ENCODE assay signal across 8 cellular contexts in genomic region chr2:74460231-74460630, GRCh38. TPM values are rescaled to one million over a fixed set of nuclear protein-coding genes. Genes with fewer than 3 reads are reported as not detected.
A peak's percentile ranks its signal among the peaks of the same experiment; 100 is the strongest.
DNase-seq lines count a peak whose midpoint lies in the region; ATAC-seq, FAIRE-seq and TF ChIP-seq lines count a peak whose summit lies in the region.
"Not testable (repeated sequence)": the region's sequence is repeated elsewhere in the genome, so short reads cannot be mapped to it uniquely, and the experiment has no call there.

No MANE protein-coding gene starts in this region.

- peak overlapping the region in 6 of 8 donors; percentile 40 to 100 (median 81) for H3K27ac Mint-ChIP-seq in CD8-positive, alpha-beta memory T cell
- not testable (repeated sequence) for H3K27ac Mint-ChIP-seq in activated CD4-positive, alpha-beta T cell treated with anti-CD3 and anti-CD28 coated beads, Interleukin-2, amount 10 ng/mL, durations not matched to agents 24 days and 14 days
- H3K27ac Mint-ChIP-seq in activated T-helper 2 cell treated with anti-CD3 and anti-CD28 coated beads, Interferon-gamma antibody, Interleukin-2, Interleukin-4, amounts not matched to agents 10 μg/mL and 5 μg/mL and 100 μg/mL, durations not matched to agents 14 hours and 24 hours and 36 hours = peak overlapping the region; percentile 23
- H3K27ac Mint-ChIP-seq in nephron progenitor cell = peak overlapping the region; percentile 72
- peak overlapping the region; percentile 52 for H3K27ac Mint-ChIP-seq in stimulated activated naive CD8-positive, alpha-beta T cell treated with anti-CD3 and anti-CD28 coated beads, Interleukin-15, Interleukin-2, amounts not matched to agents 100 ng/mL and 50 ng/mL, for 24 hours

- H3K4me2 ChIP-seq in PC-3 (ENCODE audit: low read length) = 0 out of 2 replicates have a peak overlapping the region, but pooled peaks have one; percentile 100
- not testable (repeated sequence) for H3K4me2 ChIP-seq in K562 (ENCODE audit: insufficient read depth, low read length)

- not testable (repeated sequence) for TF ChIP-seq POLR2A in K562 (conservative IDR thresholded peaks at IDR 0.05)

- not testable (repeated sequence) for H3F3A ChIP-seq in PC-3 (ENCODE audit: low read length, unreplicated experiment)

- H3K9me3 Mint-ChIP-seq in CD8-positive, alpha-beta memory T cell; activated CD4-positive, alpha-beta T cell treated with anti-CD3 and anti-CD28 coated beads, Interleukin-2, amount 10 ng/mL, durations not matched to agents 24 days and 14 days; activated T-helper 2 cell treated with anti-CD3 and anti-CD28 coated beads, Interferon-gamma antibody, Interleukin-2, Interleukin-4, amounts not matched to agents 10 μg/mL and 5 μg/mL and 100 μg/mL, durations not matched to agents 14 hours and 24 hours and 36 hours; nephron progenitor cell; stimulated activated naive CD8-positive, alpha-beta T cell treated with anti-CD3 and anti-CD28 coated beads, Interleukin-15, Interleukin-2, amounts not matched to agents 100 ng/mL and 50 ng/mL, for 24 hours: not testable (repeated sequence)

- 77% methylated on average over 7 of the region's 11 CpGs for WGBS in K562 (ENCODE audit: insufficient coverage, low coverage, missing lambda C conversion rate)

- H3K4me3 ChIP-seq in CD8-positive, alpha-beta memory T cell (ENCODE audit: low read length); PC-3 (ENCODE audit: low read length); K562; kidney (ENCODE audit: low read length in 2 of 2): not testable (repeated sequence)

- FAIRE-seq in K562 (lab: Jason Lieb, UNC); kidney (lab: Jason Lieb, UNC): not testable (repeated sequence)

- H3K79me2 ChIP-seq in PC-3 (ENCODE audit: low read length) (peaks cover 50% of the 10 kb centered on the region), K562 (ENCODE audit: control insufficient read depth, insufficient read depth, low read length) (peaks cover 25% of the 10 kb centered on the region)

- ATAC-seq in PC-3, K562: not testable (repeated sequence)

- H3K4me1 Mint-ChIP-seq in CD8-positive, alpha-beta memory T cell = peaks cover 45 to 64% (median 56%) of the 10 kb centered on the region in 3 donors
- peaks cover 48% of the 10 kb centered on the region for H3K4me1 Mint-ChIP-seq in activated CD4-positive, alpha-beta T cell treated with anti-CD3 and anti-CD28 coated beads, Interleukin-2, amount 10 ng/mL, durations not matched to agents 24 days and 14 days
- peaks cover 28% of the 10 kb centered on the region for H3K4me1 Mint-ChIP-seq in activated T-helper 2 cell treated with anti-CD3 and anti-CD28 coated beads, Interferon-gamma antibody, Interleukin-2, Interleukin-4, amounts not matched to agents 10 μg/mL and 5 μg/mL and 100 μg/mL, durations not matched to agents 14 hours and 24 hours and 36 hours (ENCODE audit: low read depth)
- H3K4me1 Mint-ChIP-seq in nephron progenitor cell = peaks cover 57% of the 10 kb centered on the region
- peaks cover 58% of the 10 kb centered on the region for H3K4me1 Mint-ChIP-seq in stimulated activated naive CD8-positive, alpha-beta T cell treated with anti-CD3 and anti-CD28 coated beads, Interleukin-15, Interleukin-2, amounts not matched to agents 100 ng/mL and 50 ng/mL, for 24 hours (ENCODE audit: low read depth)

- peaks cover 37% of the 10 kb centered on the region for H3K4me1 ChIP-seq in CD8-positive, alpha-beta memory T cell (ENCODE audit: insufficient read depth, low read length)
- H3K4me1 ChIP-seq in PC-3 (ENCODE audit: insufficient read depth, low read length) (peaks cover 28% of the 10 kb centered on the region), K562 (replicated peaks in 1 of 2; ENCODE audit: control insufficient read depth in 2 of 2, insufficient read depth in 2 of 2, low read length in 2 of 2) (peaks cover 10 to 48% of the 10 kb centered on the region in 2 experiments), kidney (ENCODE audit: control insufficient read depth in 1 of 2, insufficient read depth in 1 of 2, low read depth in 1 of 2, low read length in 2 of 2) (peaks cover 16 to 31% of the 10 kb centered on the region in 2 donors)

- not testable (repeated sequence) for H3K9me1 ChIP-seq in K562 (ENCODE audit: control insufficient read depth, insufficient read depth, low read length)

- not testable (repeated sequence) for H3K27ac ChIP-seq in CD8-positive, alpha-beta memory T cell (ENCODE audit: low read depth, low read length); PC-3 (ENCODE audit: low read length); K562 (ENCODE audit: extremely low read depth, low read depth, low read length); kidney (ENCODE audit: low read depth in 2 of 2, low read length in 2 of 2)

- not testable (repeated sequence) for H2AFZ ChIP-seq in PC-3 (ENCODE audit: low read length); K562 (ENCODE audit: low read depth, low read length)

- DNase-seq in CD8-positive, alpha-beta memory T cell; PC-3; activated CD4-positive, alpha-beta T cell treated with anti-CD3 and anti-CD28 coated beads, Interleukin-2, amount 10 ng/mL, durations not matched to agents 24 days and 14 days; activated T-helper 2 cell treated with anti-CD3 and anti-CD28 coated beads, Interferon-gamma antibody, Interleukin-2, Interleukin-4, amounts not matched to agents 10 μg/mL and 5 μg/mL and 100 μg/mL, durations not matched to agents 14 hours and 24 hours and 36 hours (ENCODE audit: low spot score); K562 (ENCODE audit: extremely low read depth in 1 of 4, low spot score in 3 of 4); nephron progenitor cell: not testable (repeated sequence)
- DNase-seq in kidney = peak; percentile 49

- not testable (repeated sequence) for H3K9me2 ChIP-seq in PC-3 (replicated peaks; ENCODE audit: low read length)

- not testable (repeated sequence) for BruUV-seq in PC-3 (replicated peaks; lab: Mats Ljungman, UMichigan); K562 (replicated peaks; lab: Mats Ljungman, UMichigan)

- not testable (repeated sequence) for H3K9ac ChIP-seq in PC-3 (ENCODE audit: low read length); K562 (ENCODE audit: insufficient read depth in 1 of 2, low read depth in 2 of 2, low read length in 2 of 2); kidney (ENCODE audit: low read length in 2 of 2)

- not testable (repeated sequence) for TF ChIP-seq EP300 in K562 (IDR thresholded peaks at IDR 0.05; ENCODE audit: low read length)

- CTCF ChIA-PET in CD8-positive, alpha-beta memory T cell (lab: Charles Lee) = interaction anchor here (1.0 kb wide), 1 partner anchor 22 kb away, joined by 5 read pairs; the partner anchor contains the start of genes CCDC142 and TTC31
- CTCF ChIA-PET in PC-3 (lab: Charles Lee); K562 (lab: Yijun Ruan, JAX; ENCODE audit: low intra/inter-chr PET ratio): not testable (repeated sequence)

- H4K20me1 ChIP-seq in PC-3 (ENCODE audit: low read length); K562 (replicated peaks; ENCODE audit: control insufficient read depth, insufficient read depth, low read length): not testable (repeated sequence)

- H3K27me3 ChIP-seq in CD8-positive, alpha-beta memory T cell (ENCODE audit: insufficient read depth, low read length, poor library complexity, severe bottlenecking); PC-3 (ENCODE audit: low read length); K562 (ENCODE audit: control insufficient read depth in 2 of 2, insufficient read depth in 2 of 2, low read length in 2 of 2): not testable (repeated sequence)

- TF ChIP-seq RAD21 in K562 (CRISPR knock-in tag; conservative IDR thresholded peaks at IDR 0.05 in 1 of 2, IDR thresholded peaks at IDR 0.05 in 1 of 2) = not testable (repeated sequence)

- intact Hi-C loops in PC-3 (cut with micrococcal nuclease); activated CD4-positive, alpha-beta T cell treated with anti-CD3 and anti-CD28 coated beads, Interleukin-2, amount 10 ng/mL, durations not matched to agents 24 days and 14 days (cut with micrococcal nuclease); activated T-helper 2 cell treated with anti-CD3 and anti-CD28 coated beads, Interferon-gamma antibody, Interleukin-2, Interleukin-4, amounts not matched to agents 10 μg/mL and 5 μg/mL and 100 μg/mL, durations not matched to agents 14 hours and 24 hours and 36 hours (cut with micrococcal nuclease); K562 (cut with micrococcal nuclease); kidney (cut with DNase I): not testable (repeated sequence)

- POLR2A ChIA-PET in CD8-positive, alpha-beta memory T cell (lab: Charles Lee); PC-3 (lab: Charles Lee; ENCODE audit: unreplicated experiment): not testable (repeated sequence)
- POLR2A ChIA-PET in K562 (lab: Yijun Ruan, JAX) = interaction anchor here (0.6 to 2.5 kb wide), 4 partner anchors 39 to 433 kb away, joined by 3 to 12 read pairs (median 4); partner anchors contain the start of genes C2orf81 and WDR54

- H3K36me3 Mint-ChIP-seq in CD8-positive, alpha-beta memory T cell = peaks cover 0 to 42% (median 0%) of the 10 kb centered on the region in 3 donors
- peaks cover 47% of the 10 kb centered on the region for H3K36me3 Mint-ChIP-seq in activated CD4-positive, alpha-beta T cell treated with anti-CD3 and anti-CD28 coated beads, Interleukin-2, amount 10 ng/mL, durations not matched to agents 24 days and 14 days (ENCODE audit: low read depth)
- H3K36me3 Mint-ChIP-seq in activated T-helper 2 cell treated with anti-CD3 and anti-CD28 coated beads, Interferon-gamma antibody, Interleukin-2, Interleukin-4, amounts not matched to agents 10 μg/mL and 5 μg/mL and 100 μg/mL, durations not matched to agents 14 hours and 24 hours and 36 hours (ENCODE audit: low read depth) = peaks cover 37% of the 10 kb centered on the region
- H3K36me3 Mint-ChIP-seq in nephron progenitor cell (ENCODE audit: low read depth) = peaks cover 16% of the 10 kb centered on the region
- H3K36me3 Mint-ChIP-seq in stimulated activated naive CD8-positive, alpha-beta T cell treated with anti-CD3 and anti-CD28 coated beads, Interleukin-15, Interleukin-2, amounts not matched to agents 100 ng/mL and 50 ng/mL, for 24 hours (ENCODE audit: low read depth) = peaks cover 27% of the 10 kb centered on the region

- not testable (repeated sequence) for TF ChIP-seq CTCF in PC-3 (conservative IDR thresholded peaks at IDR 0.05; ENCODE audit: low read depth, low read length); K562 (IDR thresholded peaks at IDR 0.05 in 2 of 3, conservative IDR thresholded peaks at IDR 0.05 in 1 of 3; ENCODE audit: insufficient read depth in 2 of 3, low read depth in 1 of 3, low read length in 3 of 3); kidney (IDR thresholded peaks at IDR 0.05; ENCODE audit: borderline replicate concordance, extremely low read depth, insufficient read depth); nephron progenitor cell (IDR thresholded peaks at IDR 0.05)

- H3K36me3 ChIP-seq in CD8-positive, alpha-beta memory T cell (ENCODE audit: insufficient read depth, low read length); PC-3 (ENCODE audit: low read depth, low read length); kidney (ENCODE audit: control insufficient read depth in 1 of 2, insufficient read depth in 2 of 2, low read length in 2 of 2): not testable (repeated sequence)
- H3K36me3 ChIP-seq in K562 (ENCODE audit: control insufficient read depth, insufficient read depth, low read length) = peaks cover 35% of the 10 kb centered on the region

- not testable (repeated sequence) for H3K27me3 Mint-ChIP-seq in CD8-positive, alpha-beta memory T cell; activated CD4-positive, alpha-beta T cell treated with anti-CD3 and anti-CD28 coated beads, Interleukin-2, amount 10 ng/mL, durations not matched to agents 24 days and 14 days; activated T-helper 2 cell treated with anti-CD3 and anti-CD28 coated beads, Interferon-gamma antibody, Interleukin-2, Interleukin-4, amounts not matched to agents 10 μg/mL and 5 μg/mL and 100 μg/mL, durations not matched to agents 14 hours and 24 hours and 36 hours (ENCODE audit: low read depth); nephron progenitor cell (ENCODE audit: low read depth, poor library complexity); stimulated activated naive CD8-positive, alpha-beta T cell treated with anti-CD3 and anti-CD28 coated beads, Interleukin-15, Interleukin-2, amounts not matched to agents 100 ng/mL and 50 ng/mL, for 24 hours

- not testable (repeated sequence) for H3K9me3 ChIP-seq in CD8-positive, alpha-beta memory T cell (ENCODE audit: low read length); PC-3 (ENCODE audit: low read length); K562 (replicated peaks; ENCODE audit: control insufficient read depth, insufficient read depth, low read depth, low read length); kidney (ENCODE audit: control insufficient read depth in 1 of 2, low read length in 2 of 2)

- H3K4me3 Mint-ChIP-seq in CD8-positive, alpha-beta memory T cell = peak overlapping the region in 6 of 7 donors; percentile 3 to 96 (median 69)
- peak overlapping the region; percentile 100 for H3K4me3 Mint-ChIP-seq in activated CD4-positive, alpha-beta T cell treated with anti-CD3 and anti-CD28 coated beads, Interleukin-2, amount 10 ng/mL, durations not matched to agents 24 days and 14 days
- peak overlapping the region; percentile 99 for H3K4me3 Mint-ChIP-seq in activated T-helper 2 cell treated with anti-CD3 and anti-CD28 coated beads, Interferon-gamma antibody, Interleukin-2, Interleukin-4, amounts not matched to agents 10 μg/mL and 5 μg/mL and 100 μg/mL, durations not matched to agents 14 hours and 24 hours and 36 hours (ENCODE audit: low read depth)
- H3K4me3 Mint-ChIP-seq in nephron progenitor cell = peak overlapping the region; percentile 95
- H3K4me3 Mint-ChIP-seq in stimulated activated naive CD8-positive, alpha-beta T cell treated with anti-CD3 and anti-CD28 coated beads, Interleukin-15, Interleukin-2, amounts not matched to agents 100 ng/mL and 50 ng/mL, for 24 hours = peak overlapping the region; percentile 96

- in situ Hi-C loops in K562 (cut with MboI) = not testable (repeated sequence)

RNA-seq across cellular contexts. Expression of gene WBP1, which starts 2.0 kb away (rescaled TPM):
- 10 to 100 TPM; 31.2 to 31.6 TPM for total RNA-seq in CD8-positive, alpha-beta memory T cell
- polyA plus RNA-seq in CD8-positive, alpha-beta memory T cell = 37.0 TPM
- total RNA-seq in PC-3 (2014; rRNA removed) = 57.5 and 64.4 TPM in 2 replicates
- total RNA-seq in activated CD4-positive, alpha-beta T cell treated with anti-CD3 and anti-CD28 coated beads, Interleukin-2, amount 10 ng/mL, durations not matched to agents 24 days and 14 days = 28.8 and 29.0 TPM in 2 replicates
- total RNA-seq in activated T-helper 2 cell treated with anti-CD3 and anti-CD28 coated beads, Interferon-gamma antibody, Interleukin-2, Interleukin-4, amounts not matched to agents 10 μg/mL and 5 μg/mL and 100 μg/mL, durations not matched to agents 14 hours and 24 hours and 36 hours = 38.6 and 40.7 TPM in 2 replicates
- 26.2 and 59.3 TPM in 2 replicates for total RNA-seq in K562 (2011; cell fraction: chromatin; rRNA removed; ENCODE audit: low replicate concordance)
- total RNA-seq in K562 (2011; cell fraction: nucleolus; rRNA removed) = 35.9 and 44.2 TPM in 2 replicates
- total RNA-seq in K562 (2011; cell fraction: nucleoplasm; rRNA removed) = 43.1 and 47.5 TPM in 2 replicates
- total RNA-seq in K562 (2014; rRNA removed) = 12.9 and 14.2 TPM in 2 replicates
- 6.8 and 9.0 TPM in 2 replicates for total RNA-seq in K562 (2014; rRNA removed; fragmentation: Illumina TruSeq; extraction: Trizol)
- total RNA-seq in K562 (2015; rRNA removed; fragmentation: Illumina TruSeq; extraction: Trizol) = 10.3 TPM in 2 replicates
- total RNA-seq in K562 (2021) = 21.4 and 21.5 TPM in 2 replicates
- 19.9 and 21.9 TPM in 2 replicates for polyA plus RNA-seq in K562 (2011; rRNA removed)
- polyA plus RNA-seq in K562 (2011; cell fraction: cytosol; rRNA removed) = 25.5 and 43.6 TPM in 2 replicates
- polyA plus RNA-seq in K562 (2011; cell fraction: nucleus; rRNA removed) = 176 and 310 TPM in 2 replicates
- polyA plus RNA-seq in K562 (2012) = 25.5 and 36.8 TPM in 2 replicates
- polyA plus RNA-seq in K562 (2014; fragmentation: Illumina TruSeq; extraction: Trizol) = 19.8 and 20.5 TPM in 2 replicates
- 1 to 10 TPM; 1.9 to 2.1 TPM for polyA plus RNA-seq in K562 (2014; fragmentation: Nextera tagmentation; extraction: Ambion mirVana)
- 27.7 and 34.5 TPM in 2 replicates for polyA plus RNA-seq in K562 (2014; rRNA removed)
- polyA minus RNA-seq in K562 (2011; rRNA and poly(A)+ RNA removed) = 5.8 and 7.0 TPM in 2 replicates
- polyA minus RNA-seq in K562 (2011; cell fraction: cytosol; rRNA and poly(A)+ RNA removed) = 3.4 and 5.9 TPM in 2 replicates
- 17.2 and 23.6 TPM in 2 replicates for polyA minus RNA-seq in K562 (2011; cell fraction: nucleus; rRNA and poly(A)+ RNA removed)
- total RNA-seq in kidney = 83.9 TPM
- polyA plus RNA-seq in kidney (ENCODE audit: insufficient read depth, low read depth, low replicate concordance) = 150 TPM

RNA-seq across cellular contexts. Expression of gene MOGS, which starts 5.0 kb away (rescaled TPM):
- total RNA-seq in CD8-positive, alpha-beta memory T cell = 10 to 100 TPM; 82.4 to 88.0 TPM
- polyA plus RNA-seq in CD8-positive, alpha-beta memory T cell = 48.5 TPM
- 60.6 and 70.1 TPM in 2 replicates for total RNA-seq in PC-3 (2014; rRNA removed)
- total RNA-seq in activated CD4-positive, alpha-beta T cell treated with anti-CD3 and anti-CD28 coated beads, Interleukin-2, amount 10 ng/mL, durations not matched to agents 24 days and 14 days = 84.2 and 85.7 TPM in 2 replicates
- 83.2 and 86.4 TPM in 2 replicates for total RNA-seq in activated T-helper 2 cell treated with anti-CD3 and anti-CD28 coated beads, Interferon-gamma antibody, Interleukin-2, Interleukin-4, amounts not matched to agents 10 μg/mL and 5 μg/mL and 100 μg/mL, durations not matched to agents 14 hours and 24 hours and 36 hours
- 113 and 233 TPM in 2 replicates for total RNA-seq in K562 (2011; cell fraction: chromatin; rRNA removed; ENCODE audit: low replicate concordance)
- 186 and 214 TPM in 2 replicates for total RNA-seq in K562 (2011; cell fraction: nucleolus; rRNA removed)
- total RNA-seq in K562 (2011; cell fraction: nucleoplasm; rRNA removed) = 140 and 145 TPM in 2 replicates
- 44.5 and 51.0 TPM in 2 replicates for total RNA-seq in K562 (2014; rRNA removed)
- 22.2 and 29.4 TPM in 2 replicates for total RNA-seq in K562 (2014; rRNA removed; fragmentation: Illumina TruSeq; extraction: Trizol)
- 35.3 TPM in 2 replicates for total RNA-seq in K562 (2015; rRNA removed; fragmentation: Illumina TruSeq; extraction: Trizol)
- 61.2 and 62.3 TPM in 2 replicates for total RNA-seq in K562 (2021)
- 34.2 and 46.0 TPM in 2 replicates for polyA plus RNA-seq in K562 (2011; rRNA removed)
- 30.1 and 59.5 TPM in 2 replicates for polyA plus RNA-seq in K562 (2011; cell fraction: cytosol; rRNA removed)
- 204 and 279 TPM in 2 replicates for polyA plus RNA-seq in K562 (2011; cell fraction: nucleus; rRNA removed)
- 55.5 and 58.2 TPM in 2 replicates for polyA plus RNA-seq in K562 (2012)
- polyA plus RNA-seq in K562 (2014; fragmentation: Illumina TruSeq; extraction: Trizol) = 47.1 and 49.4 TPM in 2 replicates
- 1 to 10 TPM; 1.6 to 3.5 TPM for polyA plus RNA-seq in K562 (2014; fragmentation: Nextera tagmentation; extraction: Ambion mirVana)
- 49.3 and 52.5 TPM in 2 replicates for polyA plus RNA-seq in K562 (2014; rRNA removed)
- polyA minus RNA-seq in K562 (2011; rRNA and poly(A)+ RNA removed) = 25.0 and 27.6 TPM in 2 replicates
- 31.5 and 32.4 TPM in 2 replicates for polyA minus RNA-seq in K562 (2011; cell fraction: cytosol; rRNA and poly(A)+ RNA removed)
- polyA minus RNA-seq in K562 (2011; cell fraction: nucleus; rRNA and poly(A)+ RNA removed) = 21.4 and 22.1 TPM in 2 replicates
- 51.9 TPM for total RNA-seq in kidney
- polyA plus RNA-seq in kidney (ENCODE audit: insufficient read depth, low read depth, low replicate concordance) = 27.5 TPM

RNA-seq across cellular contexts. Expression of gene INO80B, which starts 5.3 kb away (rescaled TPM):
- 10 to 100 TPM; 44.1 to 44.3 TPM for total RNA-seq in CD8-positive, alpha-beta memory T cell
- 7.6 TPM for polyA plus RNA-seq in CD8-positive, alpha-beta memory T cell
- 26.2 and 34.6 TPM in 2 replicates for total RNA-seq in PC-3 (2014; rRNA removed)
- 51.8 and 54.5 TPM in 2 replicates for total RNA-seq in activated CD4-positive, alpha-beta T cell treated with anti-CD3 and anti-CD28 coated beads, Interleukin-2, amount 10 ng/mL, durations not matched to agents 24 days and 14 days
- 45.2 and 48.5 TPM in 2 replicates for total RNA-seq in activated T-helper 2 cell treated with anti-CD3 and anti-CD28 coated beads, Interferon-gamma antibody, Interleukin-2, Interleukin-4, amounts not matched to agents 10 μg/mL and 5 μg/mL and 100 μg/mL, durations not matched to agents 14 hours and 24 hours and 36 hours
- total RNA-seq in K562 (2011; cell fraction: chromatin; rRNA removed; ENCODE audit: low replicate concordance) = 23.9 and 33.5 TPM in 2 replicates
- total RNA-seq in K562 (2011; cell fraction: nucleolus; rRNA removed) = 19.1 and 19.8 TPM in 2 replicates
- total RNA-seq in K562 (2011; cell fraction: nucleoplasm; rRNA removed) = 14.8 and 21.1 TPM in 2 replicates
- total RNA-seq in K562 (2014; rRNA removed) = 9.0 and 14.3 TPM in 2 replicates
- total RNA-seq in K562 (2014; rRNA removed; fragmentation: Illumina TruSeq; extraction: Trizol) = 17.1 and 17.9 TPM in 2 replicates
- total RNA-seq in K562 (2015; rRNA removed; fragmentation: Illumina TruSeq; extraction: Trizol) = 9.9 and 10.6 TPM in 2 replicates
- 18.4 and 22.6 TPM in 2 replicates for total RNA-seq in K562 (2021)
- polyA plus RNA-seq in K562 (2011; rRNA removed) = 5.9 and 8.9 TPM in 2 replicates
- 1.9 and 5.8 TPM in 2 replicates for polyA plus RNA-seq in K562 (2011; cell fraction: cytosol; rRNA removed)
- 33.7 and 52.6 TPM in 2 replicates for polyA plus RNA-seq in K562 (2011; cell fraction: nucleus; rRNA removed)
- 11.7 and 21.7 TPM in 2 replicates for polyA plus RNA-seq in K562 (2012)
- polyA plus RNA-seq in K562 (2014; fragmentation: Illumina TruSeq; extraction: Trizol) = 8.5 and 10.0 TPM in 2 replicates
- under 1 TPM; 0.41 to 0.66 TPM for polyA plus RNA-seq in K562 (2014; fragmentation: Nextera tagmentation; extraction: Ambion mirVana)
- polyA plus RNA-seq in K562 (2014; rRNA removed) = 11.0 and 11.5 TPM in 2 replicates
- 3.9 and 8.4 TPM in 2 replicates for polyA minus RNA-seq in K562 (2011; rRNA and poly(A)+ RNA removed)
- polyA minus RNA-seq in K562 (2011; cell fraction: cytosol; rRNA and poly(A)+ RNA removed) = 0.95 TPM in 1 of 2 replicates, not detected in the other
- polyA minus RNA-seq in K562 (2011; cell fraction: nucleus; rRNA and poly(A)+ RNA removed) = 11.1 and 15.1 TPM in 2 replicates
- total RNA-seq in kidney = 44.2 TPM
- 37.0 TPM for polyA plus RNA-seq in kidney (ENCODE audit: insufficient read depth, low read depth, low replicate concordance)

RNA-seq across cellular contexts. Expression of gene MRPL53, which starts 12.2 kb away (rescaled TPM):
- total RNA-seq in CD8-positive, alpha-beta memory T cell = 100 to 1,000 TPM; 115 to 118 TPM
- polyA plus RNA-seq in CD8-positive, alpha-beta memory T cell = 108 TPM
- total RNA-seq in PC-3 (2014; rRNA removed) (86.9 and 102 TPM in 2 replicates), K562 (2014; rRNA removed) (60.8 and 68.2 TPM in 2 replicates), K562 (2014; rRNA removed; fragmentation: Illumina TruSeq; extraction: Trizol) (14.5 and 18.2 TPM in 2 replicates), K562 (2015; rRNA removed; fragmentation: Illumina TruSeq; extraction: Trizol) (45.7 and 46.4 TPM in 2 replicates), K562 (2021) (80.8 and 87.9 TPM in 2 replicates), kidney (85.1 TPM)
- 89.0 and 115 TPM in 2 replicates for total RNA-seq in activated CD4-positive, alpha-beta T cell treated with anti-CD3 and anti-CD28 coated beads, Interleukin-2, amount 10 ng/mL, durations not matched to agents 24 days and 14 days
- 102 and 110 TPM in 2 replicates for total RNA-seq in activated T-helper 2 cell treated with anti-CD3 and anti-CD28 coated beads, Interferon-gamma antibody, Interleukin-2, Interleukin-4, amounts not matched to agents 10 μg/mL and 5 μg/mL and 100 μg/mL, durations not matched to agents 14 hours and 24 hours and 36 hours
- total RNA-seq in K562 (2011; cell fraction: chromatin; rRNA removed; ENCODE audit: low replicate concordance) = 18.9 and 39.7 TPM in 2 replicates
- 42.7 and 46.7 TPM in 2 replicates for total RNA-seq in K562 (2011; cell fraction: nucleolus; rRNA removed)
- total RNA-seq in K562 (2011; cell fraction: nucleoplasm; rRNA removed) = 23.2 and 28.7 TPM in 2 replicates
- polyA plus RNA-seq in K562 (2011; rRNA removed) (15.1 and 20.0 TPM in 2 replicates), K562 (2014; fragmentation: Illumina TruSeq; extraction: Trizol) (11.5 and 37.5 TPM in 2 replicates), K562 (2014; fragmentation: Nextera tagmentation; extraction: Ambion mirVana) (10 to 100 TPM; 24.3 to 41.1 TPM), K562 (2014; rRNA removed) (53.9 and 84.3 TPM in 2 replicates), kidney (ENCODE audit: insufficient read depth, low read depth, low replicate concordance) (157 TPM)
- polyA plus RNA-seq in K562 (2011; cell fraction: cytosol; rRNA removed) = 23.7 and 82.7 TPM in 2 replicates
- polyA plus RNA-seq in K562 (2011; cell fraction: nucleus; rRNA removed) = 16.1 and 33.6 TPM in 2 replicates
- 72.4 and 72.9 TPM in 2 replicates for polyA plus RNA-seq in K562 (2012)
- 4.9 and 8.8 TPM in 2 replicates for polyA minus RNA-seq in K562 (2011; rRNA and poly(A)+ RNA removed)
- 18.4 and 20.1 TPM in 2 replicates for polyA minus RNA-seq in K562 (2011; cell fraction: cytosol; rRNA and poly(A)+ RNA removed)
- 10.9 and 12.3 TPM in 2 replicates for polyA minus RNA-seq in K562 (2011; cell fraction: nucleus; rRNA and poly(A)+ RNA removed)

RNA-seq across cellular contexts. Expression of gene RTKN, which starts 18.5 kb away (rescaled TPM):
- 1 to 10 TPM; 1.1 to 1.4 TPM for total RNA-seq in CD8-positive, alpha-beta memory T cell
- 1.2 TPM for polyA plus RNA-seq in CD8-positive, alpha-beta memory T cell
- 90.5 and 138 TPM in 2 replicates for total RNA-seq in PC-3 (2014; rRNA removed)
- total RNA-seq in activated CD4-positive, alpha-beta T cell treated with anti-CD3 and anti-CD28 coated beads, Interleukin-2, amount 10 ng/mL, durations not matched to agents 24 days and 14 days = 1.1 and 2.2 TPM in 2 replicates
- total RNA-seq in activated T-helper 2 cell treated with anti-CD3 and anti-CD28 coated beads, Interferon-gamma antibody, Interleukin-2, Interleukin-4, amounts not matched to agents 10 μg/mL and 5 μg/mL and 100 μg/mL, durations not matched to agents 14 hours and 24 hours and 36 hours = 2.2 and 3.9 TPM in 2 replicates
- 18.5 and 26.2 TPM in 2 replicates for total RNA-seq in K562 (2011; cell fraction: chromatin; rRNA removed; ENCODE audit: low replicate concordance)
- total RNA-seq in K562 (2011; cell fraction: nucleolus; rRNA removed) = 17.4 and 18.7 TPM in 2 replicates
- total RNA-seq in K562 (2011; cell fraction: nucleoplasm; rRNA removed) = 15.6 and 20.5 TPM in 2 replicates
- total RNA-seq in K562 (2014; rRNA removed) = 6.1 and 6.7 TPM in 2 replicates
- total RNA-seq in K562 (2014; rRNA removed; fragmentation: Illumina TruSeq; extraction: Trizol) = 1.9 and 2.6 TPM in 2 replicates
- total RNA-seq in K562 (2015; rRNA removed; fragmentation: Illumina TruSeq; extraction: Trizol) = 2.1 and 3.6 TPM in 2 replicates
- 6.8 and 6.9 TPM in 2 replicates for total RNA-seq in K562 (2021)
- polyA plus RNA-seq in K562 (2011; rRNA removed) = 2.7 and 3.6 TPM in 2 replicates
- polyA plus RNA-seq in K562 (2011; cell fraction: cytosol; rRNA removed) = 2.7 and 4.9 TPM in 2 replicates
- polyA plus RNA-seq in K562 (2011; cell fraction: nucleus; rRNA removed) = 21.0 and 31.3 TPM in 2 replicates
- 4.8 and 6.7 TPM in 2 replicates for polyA plus RNA-seq in K562 (2012)
- 3.7 and 5.0 TPM in 2 replicates for polyA plus RNA-seq in K562 (2014; fragmentation: Illumina TruSeq; extraction: Trizol)
- under 1 TPM; 0.14 to 0.22 TPM for polyA plus RNA-seq in K562 (2014; fragmentation: Nextera tagmentation; extraction: Ambion mirVana)
- 3.7 and 4.9 TPM in 2 replicates for polyA plus RNA-seq in K562 (2014; rRNA removed)
- 2.1 and 2.5 TPM in 2 replicates for polyA minus RNA-seq in K562 (2011; rRNA and poly(A)+ RNA removed)
- polyA minus RNA-seq in K562 (2011; cell fraction: cytosol; rRNA and poly(A)+ RNA removed) = 2.4 and 2.9 TPM in 2 replicates
- polyA minus RNA-seq in K562 (2011; cell fraction: nucleus; rRNA and poly(A)+ RNA removed) = 8.8 and 11.4 TPM in 2 replicates
- 76.4 TPM for total RNA-seq in kidney
- 95.6 TPM for polyA plus RNA-seq in kidney (ENCODE audit: insufficient read depth, low read depth, low replicate concordance)
